9 cellular contexts compared by ENCODE assay signal in genomic region chr1:160400646-160401486, GRCh38. TPM values are rescaled to one million over a fixed set of nuclear protein-coding genes. Genes with fewer than 3 reads are reported as not detected.
DNase-seq lines count a peak whose midpoint lies in the region; ATAC-seq and TF ChIP-seq lines count a peak whose summit lies in the region.
"Had no signal": no experiment of that assay in that cellular context is flagged by ENCODE, and none has a peak within 500 bp of the region (broad histone marks: within the 10 kb centered on the region; RNA-seq: fewer than 3 reads in every experiment).

No MANE protein-coding gene starts in this region.

- peaks cover 6% of the 10 kb centered on the region for H3K27me3 ChIP-seq in left ventricle myocardium inferior (ENCODE audit: low read depth)

- H3K4me3 ChIP-seq in left ventricle myocardium inferior, result peak overlapping the region; percentile 83

- H3K9me3 ChIP-seq in T-helper 17 cell (ENCODE audit: control insufficient read depth, low read length, poor library complexity, severe bottlenecking), result no peaks in the 10 kb centered on the region
- H3K9me3 ChIP-seq in left ventricle myocardium inferior (replicated peaks), result no peaks in the 10 kb centered on the region

- TF ChIP-seq CTCF in left ventricle myocardium inferior (IDR thresholded peaks at IDR 0.05; ENCODE audit: borderline replicate concordance), result no peak

- H3K36me3 ChIP-seq in left ventricle myocardium inferior, result no peaks in the 10 kb centered on the region

- peak overlapping the region; percentile 86 for H3K4me3 Mint-ChIP-seq in T-helper 17 cell

- intact Hi-C loops in left ventricle myocardium inferior (cut with micrococcal nuclease) (no loop called here), sciatic nerve (cut with DNase I) (no loop called here)

- no peak overlapping the region for H3K27ac Mint-ChIP-seq in T-helper 17 cell

- H3K4me1 Mint-ChIP-seq in T-helper 17 cell, result peaks cover 23% of the 10 kb centered on the region

- DNase-seq in NCI-H146 (lab: John Stamatoyannopoulos, UW), result peak; percentile 44
- DNase-seq in NCI-H146 treated with DMSO at 0.1 percent for 48 hours (lab: John Stamatoyannopoulos, UW; ENCODE audit: unreplicated experiment), result no peak
- no peak for DNase-seq in T-helper 17 cell
- DNase-seq in left ventricle myocardium inferior, result no peak
- peak; percentile 67 for DNase-seq in sciatic nerve (ENCODE audit: low spot score)
- no peak for DNase-seq in NOMO-1 (lab: John Stamatoyannopoulos, UW; ENCODE audit: unreplicated experiment in 2 of 2)
- no peak for DNase-seq in pons (ENCODE audit: low spot score)

- peaks cover 55% of the 10 kb centered on the region for H3K4me1 ChIP-seq in left ventricle myocardium inferior

- peak overlapping the region; percentile 44 for H3K27ac ChIP-seq in left ventricle myocardium inferior (replicated peaks)
- H3K27ac ChIP-seq: C4-2B had no signal

- peaks cover 13% of the 10 kb centered on the region for H3K36me3 Mint-ChIP-seq in T-helper 17 cell (ENCODE audit: low read depth)

- peaks cover 37% of the 10 kb centered on the region for H3K27me3 Mint-ChIP-seq in T-helper 17 cell

- ATAC-seq in T-helper 17 cell (peak; percentile 36), sciatic nerve (peak; percentile 43), GM18909 (IDR thresholded peaks at IDR 0.05; ENCODE audit: poor library complexity, unreplicated experiment) (no peak)

RNA-seq across cellular contexts. Expression of gene VANGL2, which starts 0.5 kb away (rescaled TPM):
- not detected for total RNA-seq in T-helper 17 cell
- 2.1 TPM for total RNA-seq in left ventricle myocardium inferior
- 7.1 TPM for total RNA-seq in sciatic nerve

RNA-seq across cellular contexts. Expression of gene NHLH1, which starts 34.0 kb away (rescaled TPM):
- total RNA-seq in T-helper 17 cell, result under 1 TPM; 0.17 to 0.21 TPM
- total RNA-seq in left ventricle myocardium inferior, result not detected
- not detected for total RNA-seq in sciatic nerve

RNA-seq across cellular contexts. Expression of gene NCSTN, which starts 57.7 kb away (rescaled TPM):
- 10 to 100 TPM; 63.3 to 65.6 TPM for total RNA-seq in T-helper 17 cell
- 53.6 TPM for total RNA-seq in left ventricle myocardium inferior
- total RNA-seq in sciatic nerve, result 64.7 TPM

RNA-seq across cellular contexts. Expression of gene COPA, which starts 57.8 kb away (rescaled TPM):
- total RNA-seq in T-helper 17 cell (100 to 1,000 TPM; 122 to 143 TPM), left ventricle myocardium inferior (90.4 TPM), sciatic nerve (147 TPM)

Comparison
In these comparisons a context has a peak if more than half of its experiments do, and no peak if none do; other contexts are left out.
1. DNase-seq: peak in NCI-H146 (single experiment) and sciatic nerve (single experiment); none in NCI-H146 treated with DMSO at 0.1 percent for 48 hours (single experiment), T-helper 17 cell (0 of 3), left ventricle myocardium inferior (single experiment), NOMO-1 (0 of 2) and pons (single experiment).